Comparison of ENCODE assay signal across 27 cellular contexts in genomic region chr19:35729763-35730162, GRCh38.
"Had no signal": no experiment of that assay in that cellular context is flagged by ENCODE, and none has a peak within 500 bp of the region (broad histone marks: within the 10 kb centered on the region; RNA-seq: fewer than 3 reads in every experiment).

No MANE protein-coding gene starts in this region.

- H3K4me1 Mint-ChIP-seq: activated CD8-positive, alpha-beta memory T cell treated with anti-CD3 and anti-CD28 coated beads, Interleukin-2, amount 10 ng/mL, durations not matched to agents 7 days and 5 days; activated naive CD4-positive, alpha-beta T cell treated with anti-CD3 and anti-CD28 coated beads, Interleukin-2, amount 10 ng/mL, durations not matched to agents 7 days and 5 days had no signal

- H3K4me1 ChIP-seq: SJSA1 had no signal

- DNase-seq: activated B cell treated with CpG ODN at 0.5 μM for 24 hours; activated CD4-positive, alpha-beta T cell treated with anti-CD3 and anti-CD28 coated beads for 1 hour; activated CD4-positive, alpha-beta T cell treated with anti-CD3 and anti-CD28 coated beads, Interleukin-2, amount 10 ng/mL, durations not matched to agents 24 days and 14 days; activated CD4-positive, alpha-beta T cell treated with anti-CD3 and anti-CD28 coated beads, Interleukin-2, amount 50 U/mL, for 48 hours; activated CD8-positive, alpha-beta memory T cell treated with anti-CD3 and anti-CD28 coated beads, Interleukin-2, amount 10 ng/mL, durations not matched to agents 7 days and 5 days; activated gamma-delta T cell treated with Interleukin-2 at 50 U/mL for 16 hours; activated naive CD4-positive, alpha-beta T cell treated with anti-CD3 and anti-CD28 coated beads, Interleukin-2, amount 10 ng/mL, durations not matched to agents 7 days and 5 days; activated naive CD8-positive, alpha-beta T cell treated with anti-CD3 and anti-CD28 coated beads for 36 hours; activated T-cell treated with anti-CD3 and anti-CD28 coated beads, Interleukin-2, amount 50 U/mL, for 4 hours; brain microvascular endothelial cell; KG1; NCI-H1048; NCI-H146; NCI-H187 treated with DMSO at 0.1 percent for 48 hours; NCI-H2081 treated with DMSO at 0.1 percent for 48 hours; NCI-H2227 treated with DMSO at 0.1 percent for 48 hours; NCI-H526 treated with DMSO at 0.1 percent for 48 hours; NCI-H82; Right ventricle myocardium superior; RPMI8226; T-helper 17 cell; T1000 had no signal

- H3K4me3 Mint-ChIP-seq: activated B cell treated with CpG ODN at 0.5 μM for 24 hours; activated CD4-positive, alpha-beta T cell treated with anti-CD3 and anti-CD28 coated beads, Interleukin-2, amount 10 ng/mL, durations not matched to agents 24 days and 14 days; activated CD8-positive, alpha-beta memory T cell treated with anti-CD3 and anti-CD28 coated beads, Interleukin-2, amount 10 ng/mL, durations not matched to agents 7 days and 5 days; activated naive CD4-positive, alpha-beta T cell treated with anti-CD3 and anti-CD28 coated beads, Interleukin-2, amount 10 ng/mL, durations not matched to agents 7 days and 5 days; activated naive CD8-positive, alpha-beta T cell treated with anti-CD3 and anti-CD28 coated beads for 36 hours; activated T-cell treated with anti-CD3 and anti-CD28 coated beads, Interleukin-2, amount 50 U/mL, for 4 hours; T-helper 17 cell had no signal

- H3K9me3 Mint-ChIP-seq: activated B cell treated with CpG ODN at 0.5 μM for 24 hours; activated CD4-positive, alpha-beta T cell treated with anti-CD3 and anti-CD28 coated beads, Interleukin-2, amount 10 ng/mL, durations not matched to agents 24 days and 14 days; activated naive CD4-positive, alpha-beta T cell treated with anti-CD3 and anti-CD28 coated beads, Interleukin-2, amount 10 ng/mL, durations not matched to agents 7 days and 5 days; activated naive CD8-positive, alpha-beta T cell treated with anti-CD3 and anti-CD28 coated beads for 36 hours; activated T-cell treated with anti-CD3 and anti-CD28 coated beads, Interleukin-2, amount 50 U/mL, for 4 hours; activated T-helper 2 cell treated with anti-CD3 and anti-CD28 coated beads, Interferon-gamma antibody, Interleukin-2, Interleukin-4, amounts not matched to agents 10 μg/mL and 5 μg/mL and 100 μg/mL, durations not matched to agents 14 hours and 24 hours and 36 hours had no signal

- H3K4me3 ChIP-seq: cardiac muscle cell, SJSA1 had no signal

- H3K9me3 ChIP-seq: SJSA1 had no signal

- H3K27ac Mint-ChIP-seq: activated B cell treated with CpG ODN at 0.5 μM for 24 hours; activated CD4-positive, alpha-beta T cell treated with anti-CD3 and anti-CD28 coated beads, Interleukin-2, amount 10 ng/mL, durations not matched to agents 24 days and 14 days; activated CD8-positive, alpha-beta memory T cell treated with anti-CD3 and anti-CD28 coated beads, Interleukin-2, amount 10 ng/mL, durations not matched to agents 7 days and 5 days; activated T-helper 2 cell treated with anti-CD3 and anti-CD28 coated beads, Interferon-gamma antibody, Interleukin-2, Interleukin-4, amounts not matched to agents 10 μg/mL and 5 μg/mL and 100 μg/mL, durations not matched to agents 14 hours and 24 hours and 36 hours had no signal

- H3K27ac ChIP-seq: brain microvascular endothelial cell, cardiac muscle cell, SJSA1 had no signal

- ATAC-seq: activated CD8-positive, alpha-beta memory T cell treated with anti-CD3 and anti-CD28 coated beads, Interleukin-2, amount 10 ng/mL, durations not matched to agents 7 days and 5 days; activated T-cell treated with anti-CD3 and anti-CD28 coated beads, Interleukin-2, amount 50 U/mL, for 4 hours; Panc1; T-helper 17 cell had no signal

- H3K27me3 Mint-ChIP-seq: activated B cell treated with CpG ODN at 0.5 μM for 24 hours; activated CD4-positive, alpha-beta T cell treated with anti-CD3 and anti-CD28 coated beads, Interleukin-2, amount 10 ng/mL, durations not matched to agents 24 days and 14 days; activated CD8-positive, alpha-beta memory T cell treated with anti-CD3 and anti-CD28 coated beads, Interleukin-2, amount 10 ng/mL, durations not matched to agents 7 days and 5 days; activated naive CD4-positive, alpha-beta T cell treated with anti-CD3 and anti-CD28 coated beads, Interleukin-2, amount 10 ng/mL, durations not matched to agents 7 days and 5 days; activated naive CD8-positive, alpha-beta T cell treated with anti-CD3 and anti-CD28 coated beads for 36 hours; T-helper 17 cell had no signal

- H3K27me3 ChIP-seq: brain microvascular endothelial cell, cardiac muscle cell, SJSA1 had no signal

- FAIRE-seq: TTC549 had no signal
